ENCODE assay signal across 10 cellular contexts in genomic region chr3:169664034-169664820, GRCh38. TPM values are rescaled to one million over a fixed set of nuclear protein-coding genes. Genes with fewer than 3 reads are reported as not detected.
A peak's percentile ranks its signal among the peaks of the same experiment; 100 is the strongest.
DNase-seq lines count a peak whose midpoint lies in the region; ATAC-seq, FAIRE-seq and TF ChIP-seq lines count a peak whose summit lies in the region.
"Had no signal": no experiment of that assay in that cellular context is flagged by ENCODE, and none has a peak within 500 bp of the region (broad histone marks: within the 10 kb centered on the region; RNA-seq: fewer than 3 reads in every experiment).

No MANE protein-coding gene starts in this region.

- TF ChIP-seq CTCF in left lung (IDR thresholded peaks at IDR 0.05) (no peak), suprapubic skin (IDR thresholded peaks at IDR 0.05) (no peak)

- ATAC-seq in left lung (no peak), HG03135 (IDR thresholded peaks at IDR 0.05; ENCODE audit: unreplicated experiment) (no peak), GM19452 (IDR thresholded peaks at IDR 0.05; ENCODE audit: unreplicated experiment) (no peak)

- peaks cover 5 to 54% of the 10 kb centered on the region in 2 donors for H3K4me1 ChIP-seq in left lung
- peaks cover 54% of the 10 kb centered on the region for H3K4me1 ChIP-seq in suprapubic skin

- no peak for FAIRE-seq in GM19239 (lab: Jason Lieb, UNC)

- no peak overlapping the region for H3K27ac Mint-ChIP-seq in activated CD4-positive, alpha-beta T cell treated with anti-CD3 and anti-CD28 coated beads, Interleukin-2, amount 10 ng/mL, durations not matched to agents 24 days and 14 days

- H3K27me3 ChIP-seq in left lung = peaks cover 64 to 100% of the 10 kb centered on the region in 2 donors
- peaks cover 100% of the 10 kb centered on the region for H3K27me3 ChIP-seq in suprapubic skin

- peak overlapping the region; percentile 88 to 90 for H3K27ac ChIP-seq in left lung
- no peak overlapping the region for H3K27ac ChIP-seq in suprapubic skin
- H3K27ac ChIP-seq: BLaER1 treated with 17β-estradiol and CSF1 and Interleukin-3, amounts not matched to agents 10 nM and 100 nM had no signal

- DNase-seq in activated CD4-positive, alpha-beta T cell treated with anti-CD3 and anti-CD28 coated beads, Interleukin-2, amount 10 ng/mL, durations not matched to agents 24 days and 14 days = no peak
- no peak for DNase-seq in activated CD4-positive, alpha-beta T cell treated with anti-CD3 and anti-CD28 coated beads, Interleukin-2, amount 50 U/mL, for 1 hour
- DNase-seq in astrocyte of the hippocampus (ENCODE audit: low read depth, low spot score) (peak; percentile 16), left lung (peak; percentile 36 to 82), suprapubic skin (ENCODE audit: low spot score in 2 of 2) (no peak), GM19239 (ENCODE audit: insufficient read length, low spot score) (no peak)

- TF ChIP-seq POLR2A in suprapubic skin (IDR thresholded peaks at IDR 0.05) = no peak

- H3K9me3 ChIP-seq in left lung (no peaks in the 10 kb centered on the region), suprapubic skin (no peaks in the 10 kb centered on the region)

- WGBS in suprapubic skin = 13% methylated on average over 16 of the region's 16 CpGs

- peaks cover 2% of the 10 kb centered on the region for H3K36me3 Mint-ChIP-seq in activated CD4-positive, alpha-beta T cell treated with anti-CD3 and anti-CD28 coated beads, Interleukin-2, amount 10 ng/mL, durations not matched to agents 24 days and 14 days (ENCODE audit: low read depth)

- intact Hi-C loops in activated CD4-positive, alpha-beta T cell treated with anti-CD3 and anti-CD28 coated beads, Interleukin-2, amount 10 ng/mL, durations not matched to agents 24 days and 14 days (cut with micrococcal nuclease) = loop anchor here (5.0 to 10.0 kb wide), 4 partner anchors 93 to 1929 kb away; partner anchors contain the start of genes PDCD10, SERPINI1 and SLC7A14
- intact Hi-C loops in left lung (cut with DNase I) = loop anchor here in 1 of 2 donors (10.0 kb wide), 1 partner anchor 519 kb away; no protein-coding TSS in a partner anchor

- peaks cover 84% of the 10 kb centered on the region for H3K27me3 Mint-ChIP-seq in activated CD4-positive, alpha-beta T cell treated with anti-CD3 and anti-CD28 coated beads, Interleukin-2, amount 10 ng/mL, durations not matched to agents 24 days and 14 days

- H3K9me3 Mint-ChIP-seq in activated CD4-positive, alpha-beta T cell treated with anti-CD3 and anti-CD28 coated beads, Interleukin-2, amount 10 ng/mL, durations not matched to agents 24 days and 14 days = no peaks in the 10 kb centered on the region

- peak overlapping the region; percentile 59 for H3K4me3 Mint-ChIP-seq in activated CD4-positive, alpha-beta T cell treated with anti-CD3 and anti-CD28 coated beads, Interleukin-2, amount 10 ng/mL, durations not matched to agents 24 days and 14 days

- H3K36me3 ChIP-seq in left lung (no peaks in the 10 kb centered on the region), suprapubic skin (no peaks in the 10 kb centered on the region)
- H3K36me3 ChIP-seq: BLaER1 treated with 17β-estradiol and CSF1 and Interleukin-3, amounts not matched to agents 10 nM and 100 nM had no signal

- H3K4me3 ChIP-seq in left lung (peak overlapping the region; percentile 60 to 61), suprapubic skin (peak overlapping the region; percentile 54)

- no peak for TF ChIP-seq EP300 in suprapubic skin (IDR thresholded peaks at IDR 0.05)

- peaks cover 38% of the 10 kb centered on the region for H3K4me1 Mint-ChIP-seq in activated CD4-positive, alpha-beta T cell treated with anti-CD3 and anti-CD28 coated beads, Interleukin-2, amount 10 ng/mL, durations not matched to agents 24 days and 14 days

RNA-seq across cellular contexts. Expression of gene MECOM, which starts 0.7 kb away (rescaled TPM):
- not detected in 2 replicates for total RNA-seq in activated CD4-positive, alpha-beta T cell treated with anti-CD3 and anti-CD28 coated beads, Interleukin-2, amount 10 ng/mL, durations not matched to agents 24 days and 14 days
- total RNA-seq in left lung = 10 to 100 TPM; 65.1 to 95.7 TPM
- total RNA-seq in suprapubic skin = 1 to 10 TPM; 1.1 to 6.4 (median 3.2) TPM
- total RNA-seq: T-helper 1 cell treated with Interleukin-12 subunit alpha and Interleukin-12 subunit beta and Interleukin-4 antibody, amounts not matched to agents 30 ng/mL and 1 ng/mL, for 36 hours had no signal

Comparison
In these comparisons a context has a peak if more than half of its experiments do, and no peak if none do; other contexts are left out.
1. DNase-seq: peak in astrocyte of the hippocampus (single experiment) and left lung (2 of 2); none in activated CD4-positive, alpha-beta T cell treated with anti-CD3 and anti-CD28 coated beads, Interleukin-2, amount 10 ng/mL, durations not matched to agents 24 days and 14 days (single experiment), activated CD4-positive, alpha-beta T cell treated with anti-CD3 and anti-CD28 coated beads, Interleukin-2, amount 50 U/mL, for 1 hour (single experiment), suprapubic skin (0 of 2) and GM19239 (single experiment).
2. RNA of gene MECOM, which starts 0.7 kb away (total RNA-seq): 65.1 to 95.7 TPM in left lung; 1.1 to 6.4 TPM in suprapubic skin and not detected in activated CD4-positive, alpha-beta T cell treated with anti-CD3 and anti-CD28 coated beads, Interleukin-2, amount 10 ng/mL, durations not matched to agents 24 days and 14 days; every median in the first group is over 4 times any median in the second.